Comparison of ENCODE assay signal across 8 cellular contexts in the genomic region with DNA sequence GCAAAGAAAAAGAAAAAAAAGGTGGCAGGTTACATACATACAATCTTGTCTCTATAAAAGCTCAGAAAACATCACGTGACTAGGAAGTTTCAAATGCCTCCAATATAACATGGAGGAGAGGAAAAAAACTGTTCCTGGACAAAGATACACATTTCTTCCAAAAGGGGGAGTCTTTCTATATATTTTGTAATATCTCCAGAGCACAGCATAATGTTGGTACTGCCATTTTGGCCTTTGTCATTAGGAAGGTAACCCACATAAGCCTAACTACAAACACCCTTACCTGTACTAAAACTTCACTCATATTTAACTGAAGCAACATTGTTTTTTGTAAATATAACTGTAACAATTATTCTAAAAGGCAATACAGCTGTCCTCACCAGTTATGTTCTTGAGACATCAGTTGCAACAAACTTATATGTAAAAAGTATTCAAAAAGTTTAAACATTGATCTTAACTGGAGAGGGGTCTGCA. TPM values are rescaled to one million over a fixed set of nuclear protein-coding genes. Genes with fewer than 3 reads are reported as not detected.
DNase-seq lines count a peak whose midpoint lies in the region; ATAC-seq, FAIRE-seq and TF ChIP-seq lines count a peak whose summit lies in the region.

No MANE protein-coding gene starts in this region.

- peaks cover 6% of the 10 kb centered on the region for H3K36me3 Mint-ChIP-seq in IgD-negative memory B cell
- peaks cover 5% of the 10 kb centered on the region for H3K36me3 Mint-ChIP-seq in chondrocyte (ENCODE audit: low read depth)
- peaks cover 20% of the 10 kb centered on the region for H3K36me3 Mint-ChIP-seq in nephron (ENCODE audit: low read depth)

- no peaks in the 10 kb centered on the region for H3F3A ChIP-seq in OCI-LY1 (ENCODE audit: insufficient read depth, low read length)

- no peaks in the 10 kb centered on the region for H3K9me2 ChIP-seq in OCI-LY1 (ENCODE audit: low read depth, low read length)

- no peaks in the 10 kb centered on the region for H3K9me3 ChIP-seq in OCI-LY1 (ENCODE audit: low read length)

- H3K27ac ChIP-seq in OCI-LY1 (ENCODE audit: low read depth, low read length, poor library complexity, severe bottlenecking) = peak overlapping the region; percentile 61

- peaks cover 26% of the 10 kb centered on the region for H3K36me3 ChIP-seq in OCI-LY1 (ENCODE audit: insufficient read depth, low read length)

- peak overlapping the region; percentile 96 to 100 (median 98) for H3K4me3 Mint-ChIP-seq in IgD-negative memory B cell
- peak overlapping the region; percentile 93 for H3K4me3 Mint-ChIP-seq in chondrocyte (ENCODE audit: unreplicated experiment)
- peak overlapping the region; percentile 99 to 100 (median 100) for H3K4me3 Mint-ChIP-seq in nephron

- peaks cover 30% of the 10 kb centered on the region for H3K4me1 ChIP-seq in OCI-LY1 (ENCODE audit: insufficient read depth, low read length, severe bottlenecking)

- DNase-seq in DMS114 treated with DMSO at 0.1 percent for 48 hours (lab: John Stamatoyannopoulos, UW; ENCODE audit: unreplicated experiment) = peak; percentile 89
- no peak for DNase-seq in chondrocyte (ENCODE audit: low spot score)
- no peak for DNase-seq in GM12892 (ENCODE audit: insufficient read length)
- no peak for DNase-seq in posterior cingulate gyrus

- peaks cover 0 to 4% (median 0%) of the 10 kb centered on the region in 3 donors for H3K9me3 Mint-ChIP-seq in IgD-negative memory B cell
- no peaks in the 10 kb centered on the region for H3K9me3 Mint-ChIP-seq in chondrocyte (ENCODE audit: low read depth)
- H3K9me3 Mint-ChIP-seq in nephron = no peaks in the 10 kb centered on the region

- H3K27me3 ChIP-seq in OCI-LY1 (ENCODE audit: insufficient read depth, low read length) = no peaks in the 10 kb centered on the region

- no peak for ATAC-seq in GM18517 (IDR thresholded peaks at IDR 0.05; ENCODE audit: unreplicated experiment)

- TF ChIP-seq CTCF in OCI-LY1 (IDR thresholded peaks at IDR 0.05; ENCODE audit: low read length) (peak; percentile 53), chondrocyte (IDR thresholded peaks at IDR 0.05) (peak; percentile 81), nephron (IDR thresholded peaks at IDR 0.05; ENCODE audit: unreplicated experiment in 3 of 3) (peak; percentile 33 to 63 (median 41))

- TF ChIP-seq POLR2A in GM12892 (IDR thresholded peaks at IDR 0.05; ENCODE audit: low read depth, low read length) = no peak

- H3K79me2 ChIP-seq in OCI-LY1 (ENCODE audit: insufficient read depth, low read length) = peaks cover 32% of the 10 kb centered on the region

- H3K27me3 Mint-ChIP-seq in IgD-negative memory B cell (no peaks in the 10 kb centered on the region), chondrocyte (ENCODE audit: low read depth) (no peaks in the 10 kb centered on the region), nephron (ENCODE audit: low read depth) (no peaks in the 10 kb centered on the region)

- 0 out of 2 replicates have a peak overlapping the region, but pooled peaks have one; percentile 23 for H2AFZ ChIP-seq in OCI-LY1 (ENCODE audit: low read length)

- intact Hi-C loops in posterior cingulate gyrus (cut with DNase I) = no loop called here

- H3K4me3 ChIP-seq in OCI-LY1 (ENCODE audit: low read depth, low read length, poor library complexity, severe bottlenecking) = peak overlapping the region; percentile 79

- no peak for FAIRE-seq in GM12892 (lab: Jason Lieb, UNC)

- peak overlapping the region; percentile 81 for H3K9ac ChIP-seq in OCI-LY1 (ENCODE audit: low read length)

- H3K4me1 Mint-ChIP-seq in IgD-negative memory B cell = peaks cover 22 to 28% (median 27%) of the 10 kb centered on the region in 3 donors
- H3K4me1 Mint-ChIP-seq in chondrocyte (ENCODE audit: low read depth) = peaks cover 52% of the 10 kb centered on the region
- peaks cover 27% of the 10 kb centered on the region for H3K4me1 Mint-ChIP-seq in nephron

- H3K4me2 ChIP-seq in OCI-LY1 (ENCODE audit: low read length) = peak overlapping the region; percentile 82

- H3K27ac Mint-ChIP-seq in IgD-negative memory B cell = peak overlapping the region in 2 of 3 donors; percentile 94 to 100
- no peak overlapping the region for H3K27ac Mint-ChIP-seq in chondrocyte (ENCODE audit: unreplicated experiment)
- H3K27ac Mint-ChIP-seq in nephron = peak overlapping the region; percentile 97 to 100 (median 100)

- H4K20me1 ChIP-seq in OCI-LY1 (ENCODE audit: insufficient read depth, low read length) = no peaks in the 10 kb centered on the region; the same call in 1 of the 2 replicates

RNA-seq across cellular contexts. Expression of a gene that starts 1.2 kb away (rescaled TPM):
- polyA plus RNA-seq in IgD-negative memory B cell = 735 TPM
- 378 to 404 TPM (median 384 TPM) in 3 replicates for total RNA-seq in chondrocyte
- 1,189 TPM for polyA plus RNA-seq in GM12892 (2012; ENCODE audit: missing spikeins)

RNA-seq across cellular contexts. Expression of a gene that starts 48.4 kb away (rescaled TPM):
- polyA plus RNA-seq in IgD-negative memory B cell = not detected
- total RNA-seq in chondrocyte = 28.1 to 78.9 TPM (median 28.6 TPM) in 3 replicates
- polyA plus RNA-seq in GM12892 (2012; ENCODE audit: missing spikeins) = not detected
